ENCODE assay signal across 19 cellular contexts in the genomic region with DNA sequence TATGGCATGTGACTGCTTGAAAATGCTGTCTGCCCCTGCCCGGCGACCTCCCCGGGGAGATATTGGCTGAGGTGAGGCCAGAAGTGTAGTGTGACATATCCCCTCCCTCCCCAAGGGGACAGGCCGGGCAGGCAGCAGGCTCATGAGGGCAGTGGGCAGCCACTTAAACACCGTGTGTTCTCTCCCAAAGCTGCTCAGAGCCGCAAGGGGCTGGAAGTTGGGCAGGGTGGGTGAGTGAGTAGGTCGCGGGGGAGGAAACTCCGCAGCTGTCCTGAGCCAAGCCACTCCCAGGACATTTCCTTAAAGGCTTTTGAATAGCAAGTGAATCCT. TPM values are rescaled to one million over a fixed set of nuclear protein-coding genes. Genes with fewer than 3 reads are reported as not detected.
DNase-seq lines count a peak whose midpoint lies in the region; ATAC-seq and TF ChIP-seq lines count a peak whose summit lies in the region.
"Had no signal": no experiment of that assay in that cellular context is flagged by ENCODE, and none has a peak within 500 bp of the region (broad histone marks: within the 10 kb centered on the region; RNA-seq: fewer than 3 reads in every experiment).

No MANE protein-coding gene starts in this region.

- H4K20me1 ChIP-seq in OCI-LY3 (ENCODE audit: insufficient read depth, low read length) = no peaks in the 10 kb centered on the region

- H3K36me3 ChIP-seq in OCI-LY3 (replicated peaks; ENCODE audit: low read depth, low read length) (no peaks in the 10 kb centered on the region), thyroid gland (no peaks in the 10 kb centered on the region), MG63 (no peaks in the 10 kb centered on the region)
- H3K36me3 ChIP-seq: Peyer's patch had no signal

- H3K79me2 ChIP-seq in OCI-LY3 (ENCODE audit: low read length) = no peaks in the 10 kb centered on the region

- no peaks in the 10 kb centered on the region for H3K9me3 ChIP-seq in OCI-LY3 (ENCODE audit: insufficient read depth, low read length)
- H3K9me3 ChIP-seq in thyroid gland = no peaks in the 10 kb centered on the region
- H3K9me3 ChIP-seq in MG63 = no peaks in the 10 kb centered on the region
- H3K9me3 ChIP-seq: Peyer's patch had no signal

- peak overlapping the region; percentile 68 for H3K4me3 ChIP-seq in OCI-LY3 (ENCODE audit: low read length)
- no peak overlapping the region for H3K4me3 ChIP-seq in fibroblast of pulmonary artery (replicated peaks; ENCODE audit: low read depth, low read length)
- no peak overlapping the region for H3K4me3 ChIP-seq in thyroid gland (replicated peaks in 1 of 3)
- no peak overlapping the region for H3K4me3 ChIP-seq in MG63
- H3K4me3 ChIP-seq: GM12878, Peyer's patch, SK-N-MC had no signal

- intact Hi-C loops in thyroid gland (cut with DNase I) = no loop called here

- H3K27ac ChIP-seq in OCI-LY3 (ENCODE audit: low read length) (no peak overlapping the region), thyroid gland (peak overlapping the region; percentile 67 to 76 (median 75))
- H3K27ac ChIP-seq: Peyer's patch, SK-N-MC had no signal

- H3K4me1 ChIP-seq in OCI-LY3 (ENCODE audit: low read length) (peaks cover 25% of the 10 kb centered on the region), thyroid gland (peaks cover 15 to 26% of the 10 kb centered on the region in 2 donors)

- TF ChIP-seq POLR2A in thyroid gland (IDR thresholded peaks at IDR 0.05) = no peak

- 18 to 27% methylated on average over 9 of the region's 9 CpGs for WGBS in thyroid gland, 2 donors

- ATAC-seq in GM21576 (IDR thresholded peaks at IDR 0.05; ENCODE audit: unreplicated experiment) (no peak), GM18867 (IDR thresholded peaks at IDR 0.05; ENCODE audit: unreplicated experiment) (no peak)
- ATAC-seq: GM12878, Right ventricle myocardium inferior had no signal

- H3K27me3 ChIP-seq in OCI-LY3 (ENCODE audit: low read depth, low read length) (peaks cover 45% of the 10 kb centered on the region), thyroid gland (no peaks in the 10 kb centered on the region), MG63 (no peaks in the 10 kb centered on the region)
- H3K27me3 ChIP-seq: Peyer's patch had no signal

- TF ChIP-seq CTCF in OCI-LY3 (IDR thresholded peaks at IDR 0.05; ENCODE audit: low read depth, low read length) = no peak
- no peak for TF ChIP-seq CTCF in fibroblast of pulmonary artery (IDR thresholded peaks at IDR 0.05; ENCODE audit: low read length, missing control alignments)
- TF ChIP-seq CTCF in thyroid gland (IDR thresholded peaks at IDR 0.05) = no peak

- H2AFZ ChIP-seq in OCI-LY3 (ENCODE audit: low read depth, low read length) = no peak overlapping the region

- H3K9ac ChIP-seq in OCI-LY3 (ENCODE audit: low read length) = no peak overlapping the region

- peak overlapping the region; percentile 75 for H3K4me2 ChIP-seq in OCI-LY3 (ENCODE audit: low read length)

- peak; percentile 31 for DNase-seq in fibroblast of pulmonary artery (ENCODE audit: low read depth)
- peak; percentile 66 for DNase-seq in myocyte (ENCODE audit: low read depth)
- DNase-seq in thyroid gland = peak; percentile 64 to 81
- DNase-seq in MG63 = no peak
- DNase-seq: C1 segment of cervical spinal cord, DND-41, MV-4-11, NCI-H2029 treated with DMSO at 0.1 percent for 48 hours, NCI-H2171 treated with DMSO at 0.1 percent for 48 hours, NCI-H446 treated with DMSO at 0.1 percent for 48 hours, Peyer's patch had no signal

RNA-seq across cellular contexts. Expression of gene TMEM171, which starts 15.9 kb away (rescaled TPM):
- total RNA-seq in myocyte = 10.4 and 22.6 TPM in 2 replicates
- polyA plus RNA-seq in myocyte (2012) = 5.6 TPM
- 10 to 100 TPM; 22.3 to 74.6 (median 50.4) TPM for total RNA-seq in thyroid gland
- total RNA-seq in MG63 (2014; rRNA removed; shearing (Covaris generic); ENCODE audit: low replicate concordance) = 0.96 and 4.3 TPM in 2 replicates
- total RNA-seq: GM12878, HT1080, Right ventricle myocardium inferior had no signal
- polyA plus RNA-seq: GM12878 had no signal

RNA-seq across cellular contexts. Expression of gene TMEM174, which starts 36.8 kb away (rescaled TPM):
- not detected in 2 replicates for total RNA-seq in myocyte
- polyA plus RNA-seq in myocyte (2012) = not detected
- 1 to 10 TPM in 1 of 4 donors, under 1 TPM in 2, not detected in 1; 0.22 to 1.5 (median 0.38) TPM for total RNA-seq in thyroid gland
- total RNA-seq in MG63 (2014; rRNA removed; shearing (Covaris generic); ENCODE audit: low replicate concordance) = not detected in 2 replicates
- total RNA-seq: A673, GM12878, HT1080, Peyer's patch, Right ventricle myocardium inferior had no signal
- polyA plus RNA-seq: GM12878 had no signal
